22 cellular contexts compared by ENCODE assay signal in the genomic region with DNA sequence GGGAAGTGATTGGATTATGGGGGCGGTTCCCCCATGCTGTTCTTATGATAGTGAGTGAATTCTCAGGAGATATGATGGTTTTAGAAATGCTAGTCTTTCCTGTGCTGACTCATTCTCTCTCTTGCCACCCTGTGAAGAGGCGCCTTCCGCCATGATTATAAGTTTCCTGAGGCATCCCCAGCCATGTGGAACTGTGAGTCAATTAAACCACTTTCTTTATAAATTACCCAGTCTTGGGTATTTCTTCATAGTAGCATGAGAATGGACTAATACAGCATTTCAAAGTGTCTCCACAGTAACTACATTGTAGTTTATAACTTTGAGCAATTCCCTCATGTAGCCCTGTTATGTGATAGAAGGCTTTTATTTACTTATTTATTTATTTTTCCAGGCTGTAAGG. TPM values are rescaled to one million over a fixed set of nuclear protein-coding genes. Genes with fewer than 3 reads are reported as not detected.
"Had no signal": no experiment of that assay in that cellular context is flagged by ENCODE, and none has a peak within 500 bp of the region (broad histone marks: within the 10 kb centered on the region; RNA-seq: fewer than 3 reads in every experiment).

No MANE protein-coding gene starts in this region.

- DNase-seq: dermis blood vessel endothelial cell; dorsolateral prefrontal cortex; effector CD4-positive, alpha-beta T cell; effector memory CD4-positive, alpha-beta T cell; foreskin keratinocyte; heart left ventricle; hypothalamus; immature natural killer cell; islet precursor cell; kidney; kidney glomerular epithelial cell; left cardiac atrium; left lung; left ventricle myocardium superior; lower lobe of right lung; mesenchymal stem cell; midbrain; naive thymus-derived CD4-positive, alpha-beta T cell had no signal

- H3K4me3 Mint-ChIP-seq: immature natural killer cell; naive thymus-derived CD4-positive, alpha-beta T cell had no signal

- H3K27ac Mint-ChIP-seq: immature natural killer cell; naive thymus-derived CD4-positive, alpha-beta T cell had no signal

- H3K36me3 ChIP-seq: esophagus muscularis mucosa, gastroesophageal sphincter, heart left ventricle, left lung, lower lobe of right lung had no signal

- H3K4me3 ChIP-seq: coronary artery, dorsolateral prefrontal cortex, esophagus muscularis mucosa, gastroesophageal sphincter, heart left ventricle, hepatocyte, left lung, lower lobe of right lung had no signal

- H3K27me3 ChIP-seq: dorsolateral prefrontal cortex, esophagus muscularis mucosa, foreskin keratinocyte, gastroesophageal sphincter, heart left ventricle, hepatocyte, left lung had no signal

- H3K79me2 ChIP-seq: hepatocyte had no signal

- ATAC-seq: foreskin keratinocyte; gastroesophageal sphincter; heart left ventricle; left cardiac atrium; left lung; left ventricle myocardium superior; lower lobe of right lung; naive thymus-derived CD4-positive, alpha-beta T cell had no signal

- H3K27ac ChIP-seq: coronary artery, dorsolateral prefrontal cortex, esophagus muscularis mucosa, foreskin keratinocyte, gastroesophageal sphincter, heart left ventricle, hepatocyte, left lung, lower lobe of right lung had no signal

- H3K4me1 ChIP-seq: foreskin keratinocyte, gastroesophageal sphincter, left lung, lower lobe of right lung had no signal

- H3K4me2 ChIP-seq: hepatocyte had no signal

- H2AFZ ChIP-seq: hepatocyte had no signal

- H3K4me1 Mint-ChIP-seq: immature natural killer cell had no signal

RNA-seq across cellular contexts. Expression of a gene that starts 31.0 kb away (rescaled TPM):
- polyA plus RNA-seq: foreskin keratinocyte had no signal
